ENCODE assay signal across 16 cellular contexts in the genomic region with DNA sequence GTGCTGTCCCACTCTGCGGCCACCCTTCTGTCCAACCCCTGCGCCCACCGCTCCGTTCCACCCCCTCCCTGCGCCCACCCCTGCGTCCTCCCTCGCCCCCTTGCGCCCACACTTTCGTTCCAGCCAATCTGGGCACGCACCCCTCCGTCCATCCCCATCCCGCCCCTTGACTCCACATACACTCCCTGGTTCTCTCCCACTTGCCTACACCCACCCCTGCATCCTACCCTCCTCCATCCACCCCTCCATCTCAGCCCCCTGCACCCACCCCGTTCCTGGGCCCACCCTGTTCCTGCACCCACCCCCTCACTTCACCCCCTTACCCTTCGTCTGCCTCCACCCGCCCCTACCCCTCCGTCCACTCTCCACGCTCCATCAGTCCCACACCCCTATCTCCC. TPM values are rescaled to one million over a fixed set of nuclear protein-coding genes. Genes with fewer than 3 reads are reported as not detected.
DNase-seq lines count a peak whose midpoint lies in the region; ATAC-seq lines count a peak whose summit lies in the region.
"Had no signal": no experiment of that assay in that cellular context is flagged by ENCODE, and none has a peak within 500 bp of the region (broad histone marks: within the 10 kb centered on the region; RNA-seq: fewer than 3 reads in every experiment).

No MANE protein-coding gene starts in this region.

- H4K91ac ChIP-seq in mesenchymal stem cell (ENCODE audit: low read length) = peak overlapping the region; percentile 11

- H3K4me3 ChIP-seq in mesenchymal stem cell (ENCODE audit: insufficient read depth in 1 of 2, low read depth in 1 of 2, low read length in 2 of 2) (no peak overlapping the region), urinary bladder (ENCODE audit: low read depth, low read length) (peak overlapping the region; percentile 35)

- H3K4me1 ChIP-seq in mesenchymal stem cell (ENCODE audit: control insufficient read depth, insufficient read depth, low read depth, low read length) (peaks cover 16% of the 10 kb centered on the region), urinary bladder (ENCODE audit: insufficient read depth) (no peaks in the 10 kb centered on the region)

- H3K23ac ChIP-seq in mesenchymal stem cell (ENCODE audit: low read length in 2 of 2) = no peak overlapping the region

- no peak overlapping the region for H2AK5ac ChIP-seq in mesenchymal stem cell (ENCODE audit: low read length, severe bottlenecking)

- no peak overlapping the region for H4K8ac ChIP-seq in mesenchymal stem cell (ENCODE audit: low read length)

- H2AFZ ChIP-seq in mesenchymal stem cell (ENCODE audit: low read depth, low read length) = no peak overlapping the region

- no peaks in the 10 kb centered on the region for H3K9me3 ChIP-seq in mesenchymal stem cell (ENCODE audit: control insufficient read depth, low read length)

- H3K18ac ChIP-seq in mesenchymal stem cell (ENCODE audit: low read depth in 1 of 2, low read length in 2 of 2) = peak overlapping the region in 1 of 2 experiments; percentile 19

- H2BK5ac ChIP-seq in mesenchymal stem cell (ENCODE audit: low read depth, low read length, poor library complexity, severe bottlenecking) = no peak overlapping the region

- no peak overlapping the region for H3K14ac ChIP-seq in mesenchymal stem cell (ENCODE audit: low read length in 2 of 2)

- H2BK12ac ChIP-seq in mesenchymal stem cell (ENCODE audit: low read length in 2 of 2) = peak overlapping the region in 1 of 2 experiments; percentile 15

- no peak overlapping the region for H3K4ac ChIP-seq in mesenchymal stem cell (ENCODE audit: low read depth in 1 of 2, low read length in 2 of 2)

- 9% methylated on average over 17 of the region's 17 CpGs for WGBS in mesenchymal stem cell
- 5% methylated on average over 17 of the region's 17 CpGs for WGBS in urinary bladder

- H3K27me3 ChIP-seq in mesenchymal stem cell (ENCODE audit: control insufficient read depth in 1 of 2, insufficient read depth in 1 of 2, low read length in 2 of 2) = peaks cover 14 to 33% of the 10 kb centered on the region in 2 experiments

- H3K9ac ChIP-seq in mesenchymal stem cell (ENCODE audit: low read length) = no peak overlapping the region
- H3K9ac ChIP-seq: BLaER1 treated with 17β-estradiol and CSF1 and Interleukin-3, amounts not matched to agents 10 nM and 100 nM had no signal

- ATAC-seq in GM21526 (IDR thresholded peaks at IDR 0.05; ENCODE audit: low FRiP score, unreplicated experiment) = no peak

- H2BK15ac ChIP-seq in mesenchymal stem cell (ENCODE audit: low read depth, poor library complexity, severe bottlenecking) = no peak overlapping the region

- no peak overlapping the region for H3K4me2 ChIP-seq in mesenchymal stem cell (ENCODE audit: low read length, poor library complexity, severe bottlenecking)

- no peaks in the 10 kb centered on the region for H3K79me1 ChIP-seq in mesenchymal stem cell (replicated peaks; ENCODE audit: low read length, poor library complexity, severe bottlenecking)

- no peaks in the 10 kb centered on the region for H3K36me3 ChIP-seq in mesenchymal stem cell (ENCODE audit: control insufficient read depth in 1 of 2, insufficient read depth in 2 of 2, low read depth in 1 of 2, low read length in 2 of 2)
- H3K36me3 ChIP-seq in urinary bladder (ENCODE audit: insufficient read depth) = no peaks in the 10 kb centered on the region
- H3K36me3 ChIP-seq: BLaER1 treated with 17β-estradiol and CSF1 and Interleukin-3, amounts not matched to agents 10 nM and 100 nM; WERI-Rb-1 had no signal

- no peak overlapping the region for H2BK120ac ChIP-seq in mesenchymal stem cell (ENCODE audit: low read depth, low read length)

- peak; percentile 47 for DNase-seq in DMS53 (lab: John Stamatoyannopoulos, UW)
- no peak for DNase-seq in DMS53 treated with DMSO at 0.1 percent for 48 hours (lab: John Stamatoyannopoulos, UW; ENCODE audit: unreplicated experiment)
- DNase-seq in ecto neural progenitor cell (ENCODE audit: low spot score) = peak; percentile 60
- DNase-seq in mesenchymal stem cell = no peak
- DNase-seq in activated T-cell treated with anti-CD3 and anti-CD28 coated beads for 4 hours = no peak
- DNase-seq in cortex of kidney (lab: John Stamatoyannopoulos, UW) = no peak
- DNase-seq: central memory CD4-positive, alpha-beta T cell; DMS79 treated with DMSO at 0.1 percent for 48 hours; mammary epithelial cell; NCI-H1417 treated with DMSO at 0.1 percent for 48 hours had no signal

- H3K27ac ChIP-seq in mesenchymal stem cell (ENCODE audit: low read length, poor library complexity, severe bottlenecking) (no peak overlapping the region), urinary bladder (ENCODE audit: low read depth) (no peak overlapping the region)
- H3K27ac ChIP-seq: 22Rv1; BLaER1 treated with 17β-estradiol and CSF1 and Interleukin-3, amounts not matched to agents 10 nM and 100 nM; HL-60; WERI-Rb-1 had no signal

RNA-seq across cellular contexts. Expression of a gene that starts 7.0 kb away (rescaled TPM):
- polyA plus RNA-seq in mesenchymal stem cell (2013, experiment 1 of 2) = 4.5 TPM
- polyA plus RNA-seq in mesenchymal stem cell (2013, experiment 2 of 2) = 3.9 TPM
- total RNA-seq in urinary bladder = 1.8 TPM
- 3.7 TPM for polyA plus RNA-seq in urinary bladder

RNA-seq across cellular contexts. Expression of a gene that starts 11.4 kb away (rescaled TPM):
- polyA plus RNA-seq in mesenchymal stem cell (2013, experiment 1 of 2) = 21.3 TPM
- 21.1 TPM for polyA plus RNA-seq in mesenchymal stem cell (2013, experiment 2 of 2)
- total RNA-seq in urinary bladder = 8.5 TPM
- 21.5 TPM for polyA plus RNA-seq in urinary bladder

RNA-seq across cellular contexts. Expression of a gene that starts 30.6 kb away (rescaled TPM):
- 6.9 TPM for polyA plus RNA-seq in mesenchymal stem cell (2013, experiment 1 of 2)
- 6.9 TPM for polyA plus RNA-seq in mesenchymal stem cell (2013, experiment 2 of 2)
- 5.9 TPM for total RNA-seq in urinary bladder
- 19.5 TPM for polyA plus RNA-seq in urinary bladder

RNA-seq across cellular contexts. Expression of a gene that starts 49.7 kb away (rescaled TPM):
- polyA plus RNA-seq in mesenchymal stem cell (2013, experiment 1 of 2) = 29.4 TPM
- polyA plus RNA-seq in mesenchymal stem cell (2013, experiment 2 of 2) = 28.2 TPM
- 3.4 TPM for total RNA-seq in urinary bladder
- 4.1 TPM for polyA plus RNA-seq in urinary bladder

RNA-seq across cellular contexts. Expression of a gene that starts 53.0 kb away (rescaled TPM):
- 0.99 TPM for polyA plus RNA-seq in mesenchymal stem cell (2013, experiment 1 of 2)
- polyA plus RNA-seq in mesenchymal stem cell (2013, experiment 2 of 2) = 0.55 TPM
- total RNA-seq in urinary bladder = 0.32 TPM
- polyA plus RNA-seq in urinary bladder = 1.1 TPM

Comparison
In these comparisons a context has a peak if more than half of its experiments do, and no peak if none do; other contexts are left out.
1. DNase-seq: peak in DMS53 (single experiment) and ecto neural progenitor cell (single experiment); none in DMS53 treated with DMSO at 0.1 percent for 48 hours (single experiment), mesenchymal stem cell (single experiment), activated T-cell treated with anti-CD3 and anti-CD28 coated beads for 4 hours (single experiment) and cortex of kidney (single experiment).